16 cellular contexts compared by ENCODE assay signal in genomic region chr15:66662522-66662921, GRCh38. TPM values are rescaled to one million over a fixed set of nuclear protein-coding genes. Genes with fewer than 3 reads are reported as not detected.
DNase-seq lines count a peak whose midpoint lies in the region; ATAC-seq and TF ChIP-seq lines count a peak whose summit lies in the region.
"Had no signal": no experiment of that assay in that cellular context is flagged by ENCODE, and none has a peak within 500 bp of the region (broad histone marks: within the 10 kb centered on the region; RNA-seq: fewer than 3 reads in every experiment).

No MANE protein-coding gene starts in this region.

- H3K4me3 ChIP-seq in heart right ventricle (no peak overlapping the region), fibroblast of the aortic adventitia (ENCODE audit: low read depth, low read length) (no peak overlapping the region), lower lobe of right lung (no peak overlapping the region), upper lobe of left lung (no peak overlapping the region)
- H3K4me3 ChIP-seq: GM23248 had no signal

- TF ChIP-seq CTCF in heart right ventricle (IDR thresholded peaks at IDR 0.05), result no peak
- no peak for TF ChIP-seq CTCF in fibroblast of the aortic adventitia (IDR thresholded peaks at IDR 0.05; ENCODE audit: insufficient read depth, low read length)
- no peak for TF ChIP-seq CTCF in lower lobe of right lung (IDR thresholded peaks at IDR 0.05)
- TF ChIP-seq CTCF in upper lobe of left lung (IDR thresholded peaks at IDR 0.05), result no peak

- ATAC-seq in heart right ventricle (peak in 5 of 8 donors; percentile 41 to 66 (median 49)), lower lobe of right lung (no peak), upper lobe of left lung (ENCODE audit: low FRiP score in 2 of 2) (no peak)

- H3K9me3 ChIP-seq in heart right ventricle (peaks cover 0 to 2% (median 0%) of the 10 kb centered on the region in 11 donors), lower lobe of right lung (no peaks in the 10 kb centered on the region), upper lobe of left lung (no peaks in the 10 kb centered on the region)

- TF ChIP-seq POLR2A in upper lobe of left lung (IDR thresholded peaks at IDR 0.05), result no peak
- no peak for TF ChIP-seq POLR2A in erythroblast (IDR thresholded peaks at IDR 0.05; ENCODE audit: low read length)

- 75 to 79% methylated on average over 4 of the region's 4 CpGs for WGBS in heart right ventricle, 2 donors
- 68 to 76% methylated on average over 4 of the region's 4 CpGs for WGBS in upper lobe of left lung, 2 donors

- H3K27ac ChIP-seq in heart right ventricle, result peak overlapping the region; percentile 75 to 93 (median 84)
- peak overlapping the region; percentile 80 for H3K27ac ChIP-seq in lower lobe of right lung
- peak overlapping the region; percentile 79 to 87 (median 85) for H3K27ac ChIP-seq in upper lobe of left lung
- H3K27ac ChIP-seq: GM23248 had no signal

- no peaks in the 10 kb centered on the region for H3K36me3 ChIP-seq in heart right ventricle
- H3K36me3 ChIP-seq in lower lobe of right lung, result no peaks in the 10 kb centered on the region
- no peaks in the 10 kb centered on the region for H3K36me3 ChIP-seq in upper lobe of left lung

- H3K27me3 ChIP-seq in heart right ventricle (no peaks in the 10 kb centered on the region), lower lobe of right lung (ENCODE audit: low read depth) (no peaks in the 10 kb centered on the region), upper lobe of left lung (no peaks in the 10 kb centered on the region)

- intact Hi-C loops in heart right ventricle (cut with DNase I), result loop anchor here in 3 of 10 donors (5.0 kb wide), 2 partner anchors 35 to 45 kb away; no protein-coding TSS in a partner anchor
- intact Hi-C loops in cardiac septum (cut with DNase I), result loop anchor here (2.0 to 5.0 kb wide), 2 partner anchors 38 to 45 kb away; no protein-coding TSS in a partner anchor
- intact Hi-C loops in lower lobe of right lung (cut with DNase I), result no loop called here

- no peak for TF ChIP-seq EP300 in upper lobe of left lung (IDR thresholded peaks at IDR 0.05)

- no peak for DNase-seq in heart right ventricle
- no peak for DNase-seq in cardiac septum (ENCODE audit: low spot score)
- peak; percentile 65 for DNase-seq in fibroblast of the aortic adventitia (ENCODE audit: low read depth)
- no peak for DNase-seq in lower lobe of right lung
- DNase-seq in upper lobe of left lung, result no peak
- DNase-seq in activated CD4-positive, alpha-beta T cell treated with anti-CD3 and anti-CD28 coated beads, Interleukin-2, amount 50 U/mL, for 4 hours, result no peak
- no peak for DNase-seq in NCI-H69 (lab: John Stamatoyannopoulos, UW)
- no peak for DNase-seq in erythroblast (lab: John Stamatoyannopoulos, UW)
- DNase-seq: CD4-positive, alpha-beta memory T cell; DMS79 treated with DMSO at 0.1 percent for 48 hours; GM23248; NCI-H1048; NCI-H146; NCI-H2081 treated with DMSO at 0.1 percent for 48 hours; NCI-H510A treated with DMSO at 0.1 percent for 48 hours had no signal

- H3K4me1 ChIP-seq in heart right ventricle (peaks cover 4 to 47% (median 8%) of the 10 kb centered on the region in 9 donors), lower lobe of right lung (peaks cover 22% of the 10 kb centered on the region), upper lobe of left lung (peaks cover 0 to 24% (median 11%) of the 10 kb centered on the region in 4 donors)

RNA-seq across cellular contexts. Expression of gene SMAD6, which starts 39.5 kb away (rescaled TPM):
- 10 to 100 TPM; 12.2 to 43.4 (median 20.6) TPM for total RNA-seq in heart right ventricle
- polyA plus RNA-seq in heart right ventricle, result 10 to 100 TPM in 1 of 2 donors, 1 to 10 TPM in 1; 6.6 to 19.5 TPM
- total RNA-seq in cardiac septum, result 50.2 TPM
- total RNA-seq in fibroblast of the aortic adventitia (ENCODE audit: low replicate concordance), result 17.4 and 27.2 TPM in 2 replicates
- total RNA-seq in lower lobe of right lung, result 159 TPM
- 100 to 1,000 TPM in 3 of 6 donors, 10 to 100 TPM in 3; 76.6 to 377 (median 102) TPM for total RNA-seq in upper lobe of left lung
- total RNA-seq: MCF 10A had no signal
- polyA plus RNA-seq: CD4-positive, alpha-beta memory T cell had no signal

Comparison
In these comparisons a context has a peak if more than half of its experiments do, and no peak if none do; other contexts are left out.
1. ATAC-seq: peak in heart right ventricle (5 of 8); none in lower lobe of right lung (0 of 2) and upper lobe of left lung (0 of 2).
2. Peak in every context shown above with its lines, with median percentiles within 50 percentile points of each other: H3K27ac ChIP-seq.